23 cellular contexts compared by ENCODE assay signal in the genomic region with DNA sequence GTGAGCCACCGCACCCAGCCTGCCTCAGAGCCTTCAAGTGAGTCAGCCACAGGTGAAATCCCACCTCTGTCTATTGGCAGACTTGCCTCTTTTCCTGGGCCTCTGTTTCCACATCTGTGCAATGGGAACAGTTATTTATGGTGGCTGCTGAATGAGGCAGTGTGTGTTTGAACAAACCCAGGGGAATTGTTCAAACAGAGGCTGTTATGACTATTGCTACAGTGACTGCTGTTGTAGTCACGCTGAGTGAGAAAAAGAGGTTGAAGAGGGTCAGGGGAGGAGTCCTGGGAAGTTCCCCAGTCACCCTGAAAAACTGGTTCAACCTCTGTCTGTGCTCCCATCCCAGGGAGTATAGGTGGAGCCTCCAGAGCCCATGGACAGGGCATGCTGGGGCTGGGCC. TPM values are rescaled to one million over a fixed set of nuclear protein-coding genes. Genes with fewer than 3 reads are reported as not detected.
DNase-seq lines count a peak whose midpoint lies in the region; ATAC-seq and TF ChIP-seq lines count a peak whose summit lies in the region.
"Had no signal": no experiment of that assay in that cellular context is flagged by ENCODE, and none has a peak within 500 bp of the region (broad histone marks: within the 10 kb centered on the region; RNA-seq: fewer than 3 reads in every experiment).

A gene with protein sequence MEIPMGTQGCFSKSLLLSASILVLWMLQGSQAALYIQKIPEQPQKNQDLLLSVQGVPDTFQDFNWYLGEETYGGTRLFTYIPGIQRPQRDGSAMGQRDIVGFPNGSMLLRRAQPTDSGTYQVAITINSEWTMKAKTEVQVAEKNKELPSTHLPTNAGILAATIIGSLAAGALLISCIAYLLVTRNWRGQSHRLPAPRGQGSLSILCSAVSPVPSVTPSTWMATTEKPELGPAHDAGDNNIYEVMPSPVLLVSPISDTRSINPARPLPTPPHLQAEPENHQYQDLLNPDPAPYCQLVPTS (plus strand): TSS at position 83 of the 400 bp plus-strand sequence. CDS start 450 bp downstream, outside the sequence.

- H3K27me3 Mint-ChIP-seq in neural progenitor cell (ENCODE audit: insufficient read depth, low read depth), result no peaks in the 10 kb centered on the region
- H3K27me3 Mint-ChIP-seq in CD8-positive, alpha-beta T cell (ENCODE audit: low read depth), result peaks cover 6% of the 10 kb centered on the region

- H3K4me1 ChIP-seq in neural progenitor cell (no peaks in the 10 kb centered on the region), ovary (ENCODE audit: insufficient read depth) (no peaks in the 10 kb centered on the region)
- H3K4me1 ChIP-seq in CD8-positive, alpha-beta T cell (ENCODE audit: insufficient read depth, low read length), result no peaks in the 10 kb centered on the region
- H3K4me1 ChIP-seq: right atrium auricular region, upper lobe of left lung had no signal

- CTCF ChIA-PET in CD8-positive, alpha-beta T cell (lab: Charles Lee), result no interaction called here

- no peaks in the 10 kb centered on the region for H3K79me2 ChIP-seq in neural progenitor cell (ENCODE audit: low read depth)

- intact Hi-C loops in dorsolateral prefrontal cortex (cut with DNase I) (no loop called here), ovary (cut with DNase I) (no loop called here)
- intact Hi-C loops in CD8-positive, alpha-beta T cell (cut with DNase I, micrococcal nuclease), result no loop called here

- no peaks in the 10 kb centered on the region for H3K4me1 Mint-ChIP-seq in neural progenitor cell
- H3K4me1 Mint-ChIP-seq in CD8-positive, alpha-beta T cell (ENCODE audit: low read depth), result no peaks in the 10 kb centered on the region

- no peaks in the 10 kb centered on the region for H3K36me3 ChIP-seq in neural progenitor cell
- no peaks in the 10 kb centered on the region for H3K36me3 ChIP-seq in ovary
- no peaks in the 10 kb centered on the region for H3K36me3 ChIP-seq in CD8-positive, alpha-beta T cell (ENCODE audit: insufficient read depth, low read length)
- H3K36me3 ChIP-seq: cardiac muscle cell, right atrium auricular region had no signal

- TF ChIP-seq CTCF in dorsolateral prefrontal cortex (IDR thresholded peaks at IDR 0.05 in 54 of 56, conservative IDR thresholded peaks at IDR 0.05 in 2 of 56; ENCODE audit: low read depth in 1 of 56, partially characterized antibody in 56 of 56) (no peak), neural progenitor cell (IDR thresholded peaks at IDR 0.05) (no peak), ovary (IDR thresholded peaks at IDR 0.05) (no peak)
- no peak for TF ChIP-seq CTCF in CD8-positive, alpha-beta T cell (IDR thresholded peaks at IDR 0.05)

- no peak within 1 kb of the TSS for H2AFZ ChIP-seq in neural progenitor cell (replicated peaks)

- H3K9me3 Mint-ChIP-seq in neural progenitor cell, result no peaks in the 10 kb centered on the region
- H3K9me3 Mint-ChIP-seq in CD8-positive, alpha-beta T cell, result no peaks in the 10 kb centered on the region

- H3K9me3 ChIP-seq in neural progenitor cell (ENCODE audit: low read depth) (no peaks in the 10 kb centered on the region), ovary (no peaks in the 10 kb centered on the region)
- no peaks in the 10 kb centered on the region for H3K9me3 ChIP-seq in CD8-positive, alpha-beta T cell (ENCODE audit: low read length)
- H3K9me3 ChIP-seq: right atrium auricular region, upper lobe of left lung had no signal

- POLR2A ChIA-PET in CD8-positive, alpha-beta T cell (lab: Charles Lee), result no interaction called here

- H3K4me3 ChIP-seq in dorsolateral prefrontal cortex (no peak within 1 kb of the TSS), neural progenitor cell (no peak within 1 kb of the TSS), ovary (no peak within 1 kb of the TSS)
- H3K4me3 ChIP-seq in CD8-positive, alpha-beta T cell (ENCODE audit: low read depth, low read length), result no peak within 1 kb of the TSS
- H3K4me3 ChIP-seq: cardiac muscle cell, right atrium auricular region, upper lobe of left lung had no signal

- DNase-seq in SIG-M5 treated with dmso at 0.1 percent for 504 hours (lab: John Stamatoyannopoulos, UW; ENCODE audit: unreplicated experiment), result peak; percentile 43
- no peak for DNase-seq in SIG-M5 (lab: John Stamatoyannopoulos, UW)
- no peak for DNase-seq in dorsolateral prefrontal cortex
- DNase-seq in neural progenitor cell (ENCODE audit: low spot score), result no peak
- no peak for DNase-seq in NCI-H187 treated with DMSO at 0.1 percent for 48 hours (lab: John Stamatoyannopoulos, UW)
- DNase-seq in ovary, result no peak
- no peak for DNase-seq in CD8-positive, alpha-beta T cell
- DNase-seq: activated CD4-positive, alpha-beta T cell treated with anti-CD3 and anti-CD28 coated beads, Interleukin-2, amount 50 U/mL, for 1 hour; activated gamma-delta T cell; C1 segment of cervical spinal cord; DMS 273 treated with DMSO at 0.1 percent for 48 hours; GF-D8; KBM-7; NCI-H187; NCI-H524; SHP77; stimulated activated naive CD4-positive, alpha-beta T cell treated with Interleukin-2 at 50 U/mL for 16 hours; T-helper 1 cell had no signal

- no peak for TF ChIP-seq EP300 in ovary (IDR thresholded peaks at IDR 0.05)

- no peaks in the 10 kb centered on the region for H3K36me3 Mint-ChIP-seq in neural progenitor cell
- no peaks in the 10 kb centered on the region for H3K36me3 Mint-ChIP-seq in CD8-positive, alpha-beta T cell

- H3K4me3 Mint-ChIP-seq in neural progenitor cell, result peak within 1 kb of the TSS; percentile 41
- H3K4me3 Mint-ChIP-seq in CD8-positive, alpha-beta T cell, result no peak within 1 kb of the TSS

- peak within 1 kb of the TSS; percentile 53 for H3K27ac Mint-ChIP-seq in neural progenitor cell
- H3K27ac Mint-ChIP-seq in CD8-positive, alpha-beta T cell, result no peak within 1 kb of the TSS

- no peak for TF ChIP-seq POLR2A in ovary (IDR thresholded peaks at IDR 0.05)

- peaks cover 7% of the 10 kb centered on the region for H3F3A ChIP-seq in neural progenitor cell (ENCODE audit: low read depth)

- H3K9ac ChIP-seq in neural progenitor cell, result no peak within 1 kb of the TSS

- H3K27me3 ChIP-seq in dorsolateral prefrontal cortex (no peaks in the 10 kb centered on the region), neural progenitor cell (no peaks in the 10 kb centered on the region), ovary (no peaks in the 10 kb centered on the region)
- H3K27me3 ChIP-seq in CD8-positive, alpha-beta T cell (ENCODE audit: insufficient read depth, low read length), result no peaks in the 10 kb centered on the region
- H3K27me3 ChIP-seq: cardiac muscle cell, right atrium auricular region, upper lobe of left lung had no signal

- ATAC-seq in HG03571 (IDR thresholded peaks at IDR 0.05; ENCODE audit: unreplicated experiment), result no peak
- ATAC-seq in CD8-positive, alpha-beta T cell, result no peak
- ATAC-seq: left lobe of liver had no signal

- no peak within 1 kb of the TSS for H3K4me2 ChIP-seq in neural progenitor cell

- H4K20me1 ChIP-seq in neural progenitor cell (ENCODE audit: low read depth), result no peaks in the 10 kb centered on the region

- 80 to 96% (median 94%) methylated on average over 2 of the region's 2 CpGs for WGBS in ovary, 3 donors

- H3K27ac ChIP-seq in dorsolateral prefrontal cortex (no peak within 1 kb of the TSS), neural progenitor cell (no peak within 1 kb of the TSS), ovary (no peak within 1 kb of the TSS)
- no peak within 1 kb of the TSS for H3K27ac ChIP-seq in CD8-positive, alpha-beta T cell (ENCODE audit: low read depth, low read length)
- H3K27ac ChIP-seq: cardiac muscle cell, right atrium auricular region, upper lobe of left lung had no signal

RNA-seq across cellular contexts. Expression of the gene that starts here (rescaled TPM):
- total RNA-seq in dorsolateral prefrontal cortex (10 to 100 TPM in 76 of 120 experiments, 1 to 10 TPM in 44; 4.7 to 23.8 (median 11.2) TPM), neural progenitor cell (ENCODE audit: low replicate concordance) (0.09 and 0.59 TPM in 2 replicates), ovary (10 to 100 TPM in 1 of 7 donors, 1 to 10 TPM in 6; 2.6 to 10.0 (median 5.4) TPM)
- polyA plus RNA-seq in ovary, result 1 to 10 TPM; 2.2 to 5.1 TPM
- under 1 TPM; 0.25 to 0.81 TPM for total RNA-seq in CD8-positive, alpha-beta T cell
